Comparison of ENCODE assay signal across 8 cellular contexts in the genomic region with DNA sequence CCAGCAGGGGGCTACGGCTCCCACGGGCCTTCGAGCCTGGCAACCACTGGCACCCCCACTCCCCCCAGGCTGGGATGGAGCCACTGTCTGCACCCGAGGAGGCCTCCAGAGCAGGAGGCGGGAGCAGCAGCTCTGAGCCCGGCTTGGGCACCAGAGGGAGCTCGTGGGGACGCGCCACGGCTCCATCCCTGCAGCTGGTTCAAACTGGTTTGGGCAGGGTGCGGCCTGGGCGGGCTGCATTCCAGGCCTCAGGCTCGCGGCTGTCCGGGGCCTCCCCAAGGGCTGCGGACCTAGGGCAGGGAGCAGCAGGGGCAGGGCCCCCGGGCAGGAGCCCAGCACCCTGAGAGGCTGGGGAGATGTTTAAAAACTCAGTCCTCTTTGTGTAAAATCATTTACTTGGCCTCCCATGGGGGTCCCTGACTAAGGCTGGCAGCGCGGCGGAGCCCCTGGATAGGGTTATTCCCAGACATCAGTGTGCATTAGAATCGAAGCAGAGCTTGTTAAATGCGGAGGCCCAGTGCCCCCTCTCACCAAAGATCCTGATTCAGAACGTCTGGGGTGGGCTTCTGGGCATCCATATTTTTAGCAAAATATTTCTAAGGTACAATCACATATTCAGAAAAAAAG. TPM values are rescaled to one million over a fixed set of nuclear protein-coding genes. Genes with fewer than 3 reads are reported as not detected.
A peak's percentile ranks its signal among the peaks of the same experiment; 100 is the strongest.
DNase-seq lines count a peak whose midpoint lies in the region; ATAC-seq, FAIRE-seq and TF ChIP-seq lines count a peak whose summit lies in the region.

No MANE protein-coding gene starts in this region.

- no peaks in the 10 kb centered on the region for H3K27me3 ChIP-seq in PC-9 (ENCODE audit: insufficient read depth, low read depth)

- H3K4me3 ChIP-seq in PC-9: peak overlapping the region; percentile 30; the same call in 1 of the 2 replicates

- peak overlapping the region; percentile 77 for H2AFZ ChIP-seq in PC-9

- CTCF ChIA-PET in PC-9 (lab: Charles Lee): interaction anchor here (0.6 to 1.4 kb wide), 5 partner anchors 23 to 687 kb away, joined by 3 to 7 read pairs (median 3); no protein-coding TSS in a partner anchor

- H3K4me2 ChIP-seq in PC-9: peak overlapping the region; percentile 82

- H3K9me3 ChIP-seq in PC-9 (ENCODE audit: insufficient read depth, low read depth): no peaks in the 10 kb centered on the region

- no peaks in the 10 kb centered on the region for H3K79me2 ChIP-seq in PC-9 (ENCODE audit: low read depth)

- no peaks in the 10 kb centered on the region for H3K36me3 ChIP-seq in PC-9 (ENCODE audit: low read depth)

- DNase-seq in D341Med (ENCODE audit: low spot score): peak; percentile 92
- peak; percentile 89 for DNase-seq in GM20000 (ENCODE audit: low spot score)
- DNase-seq in HTR-8/SVneo (ENCODE audit: insufficient read length, low spot score): peak; percentile 99
- peak; percentile 86 to 97 for DNase-seq in PC-9
- peak; percentile 68 for DNase-seq in activated T-helper 1 cell treated with Interleukin-2 at 50 U/mL for 16 hours (ENCODE audit: low read depth)
- DNase-seq in fibroblast of gingiva (ENCODE audit: low read depth): peak; percentile 90
- peak; percentile 67 for DNase-seq in natural killer cell
- peak; percentile 57 to 80 (median 70) for DNase-seq in stimulated activated naive CD4-positive, alpha-beta T cell (lab: John Stamatoyannopoulos, UW)

- H3K27ac ChIP-seq in PC-9: peak overlapping the region; percentile 61

- peak; percentile 89 for TF ChIP-seq CTCF in GM20000 (IDR thresholded peaks at IDR 0.05; ENCODE audit: extremely low read depth, missing control alignments)
- TF ChIP-seq CTCF in PC-9 (conservative IDR thresholded peaks at IDR 0.05): peak; percentile 73
- TF ChIP-seq CTCF in natural killer cell (IDR thresholded peaks at IDR 0.05): peak; percentile 59

- no TSS peak for BruUV-seq in PC-9 (replicated peaks; lab: Mats Ljungman, UMichigan)

- H3K36me3 Mint-ChIP-seq in natural killer cell: no peaks in the 10 kb centered on the region

- FAIRE-seq in HTR-8/SVneo (lab: Jason Lieb, UNC): peak; percentile 97

- POLR2A ChIA-PET in PC-9 (lab: Charles Lee; ENCODE audit: unreplicated experiment): interaction anchor here (0.5 to 0.8 kb wide), 5 partner anchors 45 to 137 kb away, joined by 3 to 14 read pairs (median 4); no protein-coding TSS in a partner anchor

- H3K9me2 ChIP-seq in PC-9 (ENCODE audit: insufficient read depth): no peaks in the 10 kb centered on the region

- H4K20me1 ChIP-seq in PC-9 (ENCODE audit: insufficient read depth): no peaks in the 10 kb centered on the region

- ATAC-seq in natural killer cell: peak; percentile 54 to 58 (median 56)

- no peaks in the 10 kb centered on the region for H3K9me3 Mint-ChIP-seq in natural killer cell

- peaks cover 25% of the 10 kb centered on the region; the same call in 1 of the 2 replicates for H3F3A ChIP-seq in PC-9 (ENCODE audit: insufficient read depth, low read depth)

- peaks cover 5 to 13% of the 10 kb centered on the region in 2 donors for H3K4me1 Mint-ChIP-seq in natural killer cell

- peak overlapping the region in 1 of 2 donors; percentile 69 for H3K27ac Mint-ChIP-seq in natural killer cell

- H3K4me1 ChIP-seq in PC-9 (replicated peaks; ENCODE audit: insufficient read depth): peaks cover 18% of the 10 kb centered on the region

- peak overlapping the region; percentile 42 for H3K4me3 Mint-ChIP-seq in natural killer cell

- H3K27me3 Mint-ChIP-seq in natural killer cell (ENCODE audit: low read depth in 2 of 2): peaks cover 0 to 5% of the 10 kb centered on the region in 2 donors

- intact Hi-C loops in PC-9 (cut with micrococcal nuclease; ENCODE audit: unreplicated experiment) (loop anchor here (1.0 to 10.0 kb wide), 4 partner anchors 28 to 834 kb away; no protein-coding TSS in a partner anchor), natural killer cell (cut with micrococcal nuclease) (loop anchor here (1.0 kb wide), 1 partner anchor 516 kb away; no protein-coding TSS in a partner anchor)

RNA-seq across cellular contexts. Expression of a gene that starts 4.1 kb away (rescaled TPM):
- total RNA-seq in PC-9 (2021): 7.6 and 12.4 TPM in 2 replicates
- total RNA-seq in natural killer cell: 10 to 100 TPM in 2 of 3 donors, 1 to 10 TPM in 1; 7.7 to 13.5 (median 10.5) TPM

RNA-seq across cellular contexts. Expression of a gene that starts 59.4 kb away (rescaled TPM):
- 52.2 and 80.3 TPM in 2 replicates for total RNA-seq in PC-9 (2021)
- 1 to 10 TPM; 1.5 to 5.0 (median 4.1) TPM for total RNA-seq in natural killer cell

Comparison
In these comparisons a context has a peak if more than half of its experiments do, and no peak if none do; other contexts are left out.
1. Peak in every context shown above with its lines: DNase-seq, ATAC-seq, H3K4me3 ChIP-seq and H3K27ac ChIP-seq.